Comparison of ENCODE assay signal across 8 cellular contexts in genomic region chr14:69316449-69317391, GRCh38. TPM values are rescaled to one million over a fixed set of nuclear protein-coding genes. Genes with fewer than 3 reads are reported as not detected.
DNase-seq lines count a peak whose midpoint lies in the region; ATAC-seq and TF ChIP-seq lines count a peak whose summit lies in the region.

No MANE protein-coding gene starts in this region.

- 54 to 66% (median 61%) methylated on average over 6 to 7 of the region's 7 CpGs for WGBS in stomach, 5 donors

- TF ChIP-seq POLR2A in stomach (IDR thresholded peaks at IDR 0.05) = no peak

- intact Hi-C loops in left cardiac atrium (cut with DNase I) (loop anchor here in 1 of 2 donors (10.0 kb wide), 1 partner anchor 52 kb away; the partner anchor contains the start of gene GALNT16), stomach (cut with DNase I; ENCODE audit: low total_unique reads) (no loop called here)

- peak overlapping the region in 3 of 5 donors; percentile 18 to 53 (median 47) for H3K27ac ChIP-seq in stomach

- peak; percentile 96 for DNase-seq in HCEC 1CT
- DNase-seq in activated CD8-positive, alpha-beta memory T cell treated with anti-CD3 and anti-CD28 coated beads, Interleukin-2, amount 50 U/mL, for 48 hours = peak; percentile 13
- peak; percentile 69 for DNase-seq in left cardiac atrium
- DNase-seq in stomach = no peak
- no peak for DNase-seq in natural killer cell treated with Interleukin-12 subunit alpha and Interleukin-12 subunit beta and Interleukin-15 and Interleukin-18, amount 100 ng/mL, for 72 hours (ENCODE audit: low spot score)
- DNase-seq in NCI-H510A (lab: John Stamatoyannopoulos, UW) = no peak

- no peaks in the 10 kb centered on the region for H3K9me3 Mint-ChIP-seq in natural killer cell treated with Interleukin-12 subunit alpha and Interleukin-12 subunit beta and Interleukin-15 and Interleukin-18, amount 100 ng/mL, for 72 hours

- no peak for TF ChIP-seq EP300 in stomach (IDR thresholded peaks at IDR 0.05)

- no peaks in the 10 kb centered on the region for H3K36me3 ChIP-seq in stomach

- TF ChIP-seq CTCF in stomach (IDR thresholded peaks at IDR 0.05) = no peak

- H3K27ac Mint-ChIP-seq in natural killer cell treated with Interleukin-12 subunit alpha and Interleukin-12 subunit beta and Interleukin-15 and Interleukin-18, amount 100 ng/mL, for 72 hours = no peak overlapping the region

- H3K9me3 ChIP-seq in stomach = no peaks in the 10 kb centered on the region

- no peaks in the 10 kb centered on the region for H3K4me1 Mint-ChIP-seq in natural killer cell treated with Interleukin-12 subunit alpha and Interleukin-12 subunit beta and Interleukin-15 and Interleukin-18, amount 100 ng/mL, for 72 hours (ENCODE audit: low read depth in 2 of 2)

- no peak overlapping the region for H3K4me3 ChIP-seq in stomach

- no peaks in the 10 kb centered on the region for H3K27me3 ChIP-seq in stomach

- peaks cover 0 to 15% (median 10%) of the 10 kb centered on the region in 4 donors for H3K4me1 ChIP-seq in stomach

- ATAC-seq in left cardiac atrium = peak; percentile 94
- no peak for ATAC-seq in GM21360 (IDR thresholded peaks at IDR 0.05; ENCODE audit: unreplicated experiment)
- ATAC-seq in natural killer cell treated with Interleukin-12 subunit alpha and Interleukin-12 subunit beta and Interleukin-15 and Interleukin-18, amount 100 ng/mL, for 72 hours = no peak
- no peak for ATAC-seq in HG03442 (IDR thresholded peaks at IDR 0.05; ENCODE audit: unreplicated experiment)

- peaks cover 0 to 4% of the 10 kb centered on the region in 2 donors for H3K27me3 Mint-ChIP-seq in natural killer cell treated with Interleukin-12 subunit alpha and Interleukin-12 subunit beta and Interleukin-15 and Interleukin-18, amount 100 ng/mL, for 72 hours

- no peak overlapping the region for H3K4me3 Mint-ChIP-seq in natural killer cell treated with Interleukin-12 subunit alpha and Interleukin-12 subunit beta and Interleukin-15 and Interleukin-18, amount 100 ng/mL, for 72 hours

- no peaks in the 10 kb centered on the region for H3K36me3 Mint-ChIP-seq in natural killer cell treated with Interleukin-12 subunit alpha and Interleukin-12 subunit beta and Interleukin-15 and Interleukin-18, amount 100 ng/mL, for 72 hours

RNA-seq across cellular contexts. Expression of gene GALNT16, which starts 56.8 kb away (rescaled TPM):
- total RNA-seq in left cardiac atrium (10 to 100 TPM; 28.8 to 50.0 TPM), stomach (1 to 10 TPM in 2 of 5 donors, under 1 TPM in 2, not detected in 1; 0.58 to 2.2 (median 1.2) TPM)
- 1 to 10 TPM in 2 of 3 donors, under 1 TPM in 1; 0.53 to 2.0 (median 1.6) TPM for polyA plus RNA-seq in stomach
- total RNA-seq in natural killer cell treated with Interleukin-12 subunit alpha and Interleukin-12 subunit beta and Interleukin-15 and Interleukin-18, amount 100 ng/mL, for 72 hours = under 1 TPM in 1 of 2 donors, not detected in 1; 0.05 TPM

Comparison
In these comparisons a context has a peak if more than half of its experiments do, and no peak if none do; other contexts are left out.
1. DNase-seq: peak in HCEC 1CT (single experiment), activated CD8-positive, alpha-beta memory T cell treated with anti-CD3 and anti-CD28 coated beads, Interleukin-2, amount 50 U/mL, for 48 hours (single experiment) and left cardiac atrium (single experiment); none in stomach (single experiment), natural killer cell treated with Interleukin-12 subunit alpha and Interleukin-12 subunit beta and Interleukin-15 and Interleukin-18, amount 100 ng/mL, for 72 hours (single experiment) and NCI-H510A (single experiment).
2. ATAC-seq: peak in left cardiac atrium (2 of 2); none in GM21360 (single experiment), natural killer cell treated with Interleukin-12 subunit alpha and Interleukin-12 subunit beta and Interleukin-15 and Interleukin-18, amount 100 ng/mL, for 72 hours (0 of 2) and HG03442 (single experiment).
3. RNA of gene GALNT16, which starts 56.8 kb away (total RNA-seq): 28.8 to 50.0 TPM in left cardiac atrium; 0.58 to 2.2 TPM in stomach and 0.05 TPM in natural killer cell treated with Interleukin-12 subunit alpha and Interleukin-12 subunit beta and Interleukin-15 and Interleukin-18, amount 100 ng/mL, for 72 hours; every median in the first group is over 4 times any median in the second.